In the genomic region with DNA sequence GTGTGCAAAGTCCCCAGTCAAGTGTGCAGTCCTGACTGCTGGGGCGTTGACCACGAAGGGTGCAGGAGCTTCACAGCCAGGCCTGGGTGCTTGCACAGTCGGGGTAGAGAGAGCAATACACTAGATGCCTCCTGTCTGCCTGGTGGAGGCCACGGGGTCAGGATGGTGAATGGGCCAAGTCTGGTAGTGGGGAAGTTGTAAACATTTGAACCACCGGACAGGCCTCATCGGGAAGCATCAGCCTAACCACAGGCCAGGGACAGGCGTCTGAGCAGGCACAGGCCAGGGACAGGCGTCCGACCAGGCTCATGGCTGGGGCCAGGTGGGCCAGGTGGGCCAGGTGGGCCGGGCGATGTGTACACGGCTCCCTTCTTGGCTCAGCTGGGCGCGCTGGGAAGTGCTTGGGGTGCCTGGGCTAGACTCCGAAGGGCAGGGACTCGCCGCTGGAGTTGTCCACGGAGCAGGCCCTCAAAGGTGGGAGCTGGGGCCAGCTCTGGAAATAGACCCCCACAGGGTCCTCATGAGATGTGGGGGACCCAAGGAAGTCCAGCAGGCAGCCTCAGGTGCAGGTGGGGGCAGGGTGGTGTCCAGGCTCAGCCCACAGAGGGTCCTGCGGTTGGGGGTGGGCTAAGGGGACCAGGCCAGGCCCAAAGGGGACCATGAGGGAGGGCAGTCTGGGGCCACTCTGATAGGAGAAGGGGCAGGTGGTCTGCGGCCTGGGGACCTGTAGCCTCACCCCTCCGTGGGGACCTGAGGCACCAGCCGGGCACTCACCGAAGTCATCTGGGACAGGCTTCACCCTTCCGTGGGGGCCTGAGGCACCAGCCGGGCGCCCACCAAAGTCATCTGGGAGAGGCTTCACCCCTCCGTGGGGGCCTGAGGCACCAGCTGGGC, we compare ENCODE assay signal across 15 cellular contexts. TPM values are rescaled to one million over a fixed set of nuclear protein-coding genes. Genes with fewer than 3 reads are reported as not detected.
DNase-seq lines count a peak whose midpoint lies in the region; ATAC-seq and TF ChIP-seq lines count a peak whose summit lies in the region.
"Had no signal": no experiment of that assay in that cellular context is flagged by ENCODE, and none has a peak within 500 bp of the region (broad histone marks: within the 10 kb centered on the region; RNA-seq: fewer than 3 reads in every experiment).

No MANE protein-coding gene starts in this region.

- H3K4me1 ChIP-seq in adrenal gland (replicated peaks in 1 of 2) = no peaks in the 10 kb centered on the region

- TF ChIP-seq CTCF in activated CD8-positive, alpha-beta T cell treated with anti-CD3 and anti-CD28 coated beads for 36 hours (IDR thresholded peaks at IDR 0.05) = no peak
- no peak for TF ChIP-seq CTCF in adrenal gland (IDR thresholded peaks at IDR 0.05)

- H3K9me3 Mint-ChIP-seq in activated CD8-positive, alpha-beta T cell treated with anti-CD3 and anti-CD28 coated beads for 36 hours = no peaks in the 10 kb centered on the region
- H3K9me3 Mint-ChIP-seq in activated CD8-positive, alpha-beta T cell treated with anti-CD3 and anti-CD28 coated beads, Interleukin-2, amount 10 ng/mL, durations not matched to agents 7 days and 5 days (ENCODE audit: insufficient read depth) = no peaks in the 10 kb centered on the region
- H3K9me3 Mint-ChIP-seq: nephron, type B pancreatic cell had no signal

- WGBS in adrenal gland, 4 donors = 85 to 93% (median 90%) methylated on average over 13 to 27 of the region's 27 CpGs

- H3K4me1 Mint-ChIP-seq in activated CD8-positive, alpha-beta T cell treated with anti-CD3 and anti-CD28 coated beads for 36 hours (ENCODE audit: low read depth) = no peaks in the 10 kb centered on the region
- H3K4me1 Mint-ChIP-seq in activated CD8-positive, alpha-beta T cell treated with anti-CD3 and anti-CD28 coated beads, Interleukin-2, amount 10 ng/mL, durations not matched to agents 7 days and 5 days (ENCODE audit: low read depth) = no peaks in the 10 kb centered on the region
- H3K4me1 Mint-ChIP-seq: nephron had no signal

- CTCF ChIA-PET in activated CD8-positive, alpha-beta T cell treated with anti-CD3 and anti-CD28 coated beads for 36 hours (lab: Charles Lee) = no interaction called here
- CTCF ChIA-PET in activated CD8-positive, alpha-beta T cell treated with anti-CD3 and anti-CD28 coated beads, Interleukin-2, amount 10 ng/mL, durations not matched to agents 7 days and 5 days (lab: Charles Lee) = no interaction called here

- peak; percentile 0 for DNase-seq in activated CD8-positive, alpha-beta T cell treated with anti-CD3 and anti-CD28 coated beads for 36 hours
- no peak for DNase-seq in activated CD8-positive, alpha-beta T cell treated with anti-CD3 and anti-CD28 coated beads, Interleukin-2, amount 10 ng/mL, durations not matched to agents 7 days and 5 days
- peak in 4 of 7 donors; percentile 3 to 15 (median 9) for DNase-seq in adrenal gland
- DNase-seq in left lobe of liver (ENCODE audit: low spot score) = peak; percentile 42
- peak; percentile 1 for DNase-seq in stimulated activated naive CD8-positive, alpha-beta T cell treated with anti-CD3 and anti-CD28 coated beads, Interleukin-15, Interleukin-2, amounts not matched to agents 100 U/mL and 50 U/mL, for 24 hours
- no peak for DNase-seq in T1000 (lab: John Stamatoyannopoulos, UW)
- no peak for DNase-seq in NCI-H2227 (lab: John Stamatoyannopoulos, UW; ENCODE audit: unreplicated experiment)
- DNase-seq: effector CD8-positive, alpha-beta T cell; KBM-7; NCI-H1436 treated with DMSO at 0.1 percent for 48 hours; NCI-H82 had no signal

- POLR2A ChIA-PET in activated CD8-positive, alpha-beta T cell treated with anti-CD3 and anti-CD28 coated beads for 36 hours (lab: Charles Lee) = no interaction called here
- POLR2A ChIA-PET in activated CD8-positive, alpha-beta T cell treated with anti-CD3 and anti-CD28 coated beads, Interleukin-2, amount 10 ng/mL, durations not matched to agents 7 days and 5 days (lab: Charles Lee) = no interaction called here

- TF ChIP-seq POLR2A in adrenal gland (IDR thresholded peaks at IDR 0.05) = no peak

- H3K27me3 Mint-ChIP-seq in activated CD8-positive, alpha-beta T cell treated with anti-CD3 and anti-CD28 coated beads for 36 hours = no peaks in the 10 kb centered on the region
- H3K27me3 Mint-ChIP-seq in activated CD8-positive, alpha-beta T cell treated with anti-CD3 and anti-CD28 coated beads, Interleukin-2, amount 10 ng/mL, durations not matched to agents 7 days and 5 days (ENCODE audit: low read depth) = no peaks in the 10 kb centered on the region
- H3K27me3 Mint-ChIP-seq: type B pancreatic cell had no signal

- H3K9me3 ChIP-seq in adrenal gland (replicated peaks in 1 of 3) = no peaks in the 10 kb centered on the region
- H3K9me3 ChIP-seq: Caco-2 had no signal

- H3K27me3 ChIP-seq in adrenal gland = no peaks in the 10 kb centered on the region

- no peak overlapping the region for H3K27ac ChIP-seq in adrenal gland

- ATAC-seq in activated CD8-positive, alpha-beta T cell treated with anti-CD3 and anti-CD28 coated beads for 36 hours = no peak
- no peak for ATAC-seq in activated CD8-positive, alpha-beta T cell treated with anti-CD3 and anti-CD28 coated beads, Interleukin-2, amount 10 ng/mL, durations not matched to agents 7 days and 5 days
- ATAC-seq in left lobe of liver (no peak), GM18870 (IDR thresholded peaks at IDR 0.05; ENCODE audit: unreplicated experiment) (no peak)
- no peak for ATAC-seq in stimulated activated naive CD8-positive, alpha-beta T cell treated with anti-CD3 and anti-CD28 coated beads, Interleukin-15, Interleukin-2, amounts not matched to agents 100 U/mL and 50 U/mL, for 24 hours

- no peak overlapping the region for H3K27ac Mint-ChIP-seq in activated CD8-positive, alpha-beta T cell treated with anti-CD3 and anti-CD28 coated beads for 36 hours
- H3K27ac Mint-ChIP-seq in activated CD8-positive, alpha-beta T cell treated with anti-CD3 and anti-CD28 coated beads, Interleukin-2, amount 10 ng/mL, durations not matched to agents 7 days and 5 days = no peak overlapping the region
- H3K27ac Mint-ChIP-seq: nephron, type B pancreatic cell had no signal

- no peak overlapping the region for H3K4me3 Mint-ChIP-seq in activated CD8-positive, alpha-beta T cell treated with anti-CD3 and anti-CD28 coated beads for 36 hours
- H3K4me3 Mint-ChIP-seq in activated CD8-positive, alpha-beta T cell treated with anti-CD3 and anti-CD28 coated beads, Interleukin-2, amount 10 ng/mL, durations not matched to agents 7 days and 5 days = no peak overlapping the region
- H3K4me3 Mint-ChIP-seq: nephron, type B pancreatic cell had no signal

- intact Hi-C loops in activated CD8-positive, alpha-beta T cell treated with anti-CD3 and anti-CD28 coated beads for 36 hours (cut with micrococcal nuclease) = no loop called here
- intact Hi-C loops in adrenal gland (cut with DNase I) = no loop called here

- H3K36me3 Mint-ChIP-seq in activated CD8-positive, alpha-beta T cell treated with anti-CD3 and anti-CD28 coated beads for 36 hours (ENCODE audit: low read depth) = no peaks in the 10 kb centered on the region
- H3K36me3 Mint-ChIP-seq in activated CD8-positive, alpha-beta T cell treated with anti-CD3 and anti-CD28 coated beads, Interleukin-2, amount 10 ng/mL, durations not matched to agents 7 days and 5 days (ENCODE audit: low read depth) = no peaks in the 10 kb centered on the region
- H3K36me3 Mint-ChIP-seq: type B pancreatic cell had no signal

- no peak overlapping the region for H3K4me3 ChIP-seq in adrenal gland

- peaks cover 0 to 15% of the 10 kb centered on the region in 2 donors for H3K36me3 ChIP-seq in adrenal gland (replicated peaks in 1 of 2)

RNA-seq across cellular contexts. Expression of a gene that starts 15.0 kb away (rescaled TPM):
- 1 to 10 TPM; 4.1 to 5.2 TPM for total RNA-seq in activated CD8-positive, alpha-beta T cell treated with anti-CD3 and anti-CD28 coated beads for 36 hours
- under 1 TPM; 0.26 to 0.42 TPM for total RNA-seq in activated CD8-positive, alpha-beta T cell treated with anti-CD3 and anti-CD28 coated beads, Interleukin-2, amount 10 ng/mL, durations not matched to agents 7 days and 5 days
- 100 to 1,000 TPM in 7 of 8 donors, 10 to 100 TPM in 1; 70.4 to 362 (median 151) TPM for total RNA-seq in adrenal gland
- polyA plus RNA-seq in adrenal gland = 100 to 1,000 TPM in 2 of 3 donors, 10 to 100 TPM in 1; 22.3 to 490 (median 341) TPM
- total RNA-seq in left lobe of liver = 48.0 TPM

Comparison
In these comparisons a context has a peak if more than half of its experiments do, and no peak if none do; other contexts are left out.
1. DNase-seq: peak in activated CD8-positive, alpha-beta T cell treated with anti-CD3 and anti-CD28 coated beads for 36 hours (single experiment), adrenal gland (4 of 7), left lobe of liver (single experiment) and stimulated activated naive CD8-positive, alpha-beta T cell treated with anti-CD3 and anti-CD28 coated beads, Interleukin-15, Interleukin-2, amounts not matched to agents 100 U/mL and 50 U/mL, for 24 hours (single experiment); none in activated CD8-positive, alpha-beta T cell treated with anti-CD3 and anti-CD28 coated beads, Interleukin-2, amount 10 ng/mL, durations not matched to agents 7 days and 5 days (single experiment), T1000 (single experiment) and NCI-H2227 (single experiment).